In the genomic region with DNA sequence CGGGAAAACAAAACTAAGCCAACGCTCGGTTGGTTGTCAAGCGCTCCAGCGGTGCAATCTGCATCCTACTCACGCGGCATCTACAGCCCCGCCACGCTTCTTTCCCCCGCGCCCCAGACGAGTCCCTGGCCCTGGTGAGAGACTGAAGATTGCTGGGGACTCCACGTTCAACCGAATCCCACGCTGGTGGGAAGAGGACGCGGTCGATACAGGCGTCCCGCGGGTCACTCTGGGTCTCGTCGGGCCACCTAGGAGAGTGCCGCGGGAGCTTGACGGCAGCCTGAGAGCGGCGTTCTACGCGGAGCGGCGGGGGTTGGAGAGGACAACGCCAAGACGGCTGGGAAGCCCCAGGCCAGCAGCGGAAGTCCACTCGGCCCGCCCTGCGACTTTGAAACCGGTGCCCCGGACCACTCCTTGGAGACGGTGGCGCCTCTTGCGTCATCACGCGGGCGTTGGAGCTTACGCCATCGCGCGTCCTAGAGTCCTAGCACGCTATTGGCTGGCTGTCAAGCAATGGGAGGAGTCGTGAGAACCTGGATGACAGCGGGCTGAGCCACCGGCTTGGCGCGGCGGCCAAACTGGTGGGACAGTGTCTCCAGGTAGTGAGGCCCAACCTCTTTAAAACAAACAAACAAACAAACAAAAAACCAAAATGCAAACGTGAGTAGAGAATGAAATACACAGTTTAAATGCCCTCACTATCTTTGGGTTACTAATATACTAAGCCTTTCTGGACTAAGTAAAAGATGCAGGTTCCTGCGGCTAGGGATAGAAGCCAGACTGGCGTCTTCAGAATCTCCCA, we compare ENCODE assay signal across 8 cellular contexts. TPM values are rescaled to one million over a fixed set of nuclear protein-coding genes. Genes with fewer than 3 reads are reported as not detected.
A peak's percentile ranks its signal among the peaks of the same experiment; 100 is the strongest.
DNase-seq lines count a peak whose midpoint lies in the region; ATAC-seq, FAIRE-seq and TF ChIP-seq lines count a peak whose summit lies in the region.

TSS of gene SCLT1 (minus strand) at position 367 of the 802 bp plus-strand sequence. CDS start 436 bp downstream, outside the sequence.

- no peak for FAIRE-seq in urothelium cell line (lab: Jason Lieb, UNC)

- peak within 1 kb of the TSS; percentile 66 to 67 for H3K4me3 ChIP-seq in prostate gland

- no peaks in the 10 kb centered on the region for H3K27me3 Mint-ChIP-seq in T-helper 17 cell

- H3K4me1 Mint-ChIP-seq in T-helper 17 cell = peaks cover 24% of the 10 kb centered on the region

- H3K4me1 ChIP-seq in prostate gland (replicated peaks) = no peaks in the 10 kb centered on the region

- no peaks in the 10 kb centered on the region for H3K27me3 ChIP-seq in prostate gland (replicated peaks; ENCODE audit: insufficient read depth)

- ATAC-seq in HG02885 (IDR thresholded peaks at IDR 0.05; ENCODE audit: poor library complexity, unreplicated experiment) (peak; percentile 92), T-helper 17 cell (peak; percentile 94), left ventricle myocardium superior (peak; percentile 99)

- H3K36me3 Mint-ChIP-seq in T-helper 17 cell (ENCODE audit: low read depth) = no peaks in the 10 kb centered on the region

- no peaks in the 10 kb centered on the region for H3K36me3 ChIP-seq in prostate gland

- H3K27ac Mint-ChIP-seq in T-helper 17 cell = no peak within 1 kb of the TSS

- intact Hi-C loops in left ventricle myocardium superior (cut with micrococcal nuclease) (no loop called here), prostate gland (cut with DNase I) (loop anchor here (10.0 kb wide), 2 partner anchors 279 to 809 kb away; partner anchors contain the start of gene PGRMC2)

- under 1% methylated on average over 60 of the region's 60 CpGs for WGBS in prostate gland

- H3K27ac ChIP-seq in prostate gland = peak within 1 kb of the TSS; percentile 91 to 95

- TF ChIP-seq POLR2A in GM15510 (IDR thresholded peaks at IDR 0.05; ENCODE audit: borderline replicate concordance, extremely low read depth, insufficient read length) = peak; percentile 93
- peak; percentile 93 for TF ChIP-seq POLR2A in prostate gland (IDR thresholded peaks at IDR 0.05)

- H3K9me3 ChIP-seq in T-helper 17 cell (ENCODE audit: control insufficient read depth, low read length, poor library complexity, severe bottlenecking) (no peaks in the 10 kb centered on the region), prostate gland (no peaks in the 10 kb centered on the region)

- no peak for TF ChIP-seq CTCF in prostate gland (IDR thresholded peaks at IDR 0.05)

- no peak within 1 kb of the TSS for H3K4me3 Mint-ChIP-seq in T-helper 17 cell

- DNase-seq in NCI-H1694 treated with DMSO at 0.1 percent for 48 hours (lab: John Stamatoyannopoulos, UW) = peak; percentile 81
- peak; percentile 88 to 90 (median 89) for DNase-seq in T-helper 17 cell
- peak; percentile 57 to 99 (median 93) for DNase-seq in amygdala (lab: John Stamatoyannopoulos, UW)
- peak; percentile 99 for DNase-seq in left ventricle myocardium superior
- DNase-seq in prostate gland (ENCODE audit: low spot score) = peak; percentile 99
- DNase-seq in urothelium cell line (ENCODE audit: low spot score) = peak; percentile 95

RNA-seq across cellular contexts. Expression of gene SCLT1, which starts in this region (rescaled TPM):
- total RNA-seq in T-helper 17 cell (10 to 100 TPM; 19.5 to 21.2 TPM), left ventricle myocardium superior (7.7 TPM), prostate gland (1 to 10 TPM; 6.6 to 7.0 TPM)

Comparison
In these comparisons a context has a peak if more than half of its experiments do, and no peak if none do; other contexts are left out.
1. Peak in every context shown above with its lines: DNase-seq, ATAC-seq, H3K4me3 ChIP-seq and H3K27ac ChIP-seq.